In genomic region chr3:141128126-141128777, GRCh38 we compare ENCODE assay signal across 22 cellular contexts.
A peak's percentile ranks its signal among the peaks of the same experiment; 100 is the strongest.
DNase-seq lines count a peak whose midpoint lies in the region; ATAC-seq lines count a peak whose summit lies in the region.
"Had no signal": no experiment of that assay in that cellular context is flagged by ENCODE, and none has a peak within 500 bp of the region (broad histone marks: within the 10 kb centered on the region; RNA-seq: fewer than 3 reads in every experiment).

No MANE protein-coding gene starts in this region.

- H3K36me3 Mint-ChIP-seq in immature natural killer cell = no peaks in the 10 kb centered on the region

- no peak overlapping the region for H3K4me3 Mint-ChIP-seq in stimulated activated naive CD8-positive, alpha-beta T cell treated with anti-CD3 and anti-CD28 coated beads, Interleukin-15, amount 100 ng/mL, for 72 hours
- peak overlapping the region in 3 of 5 donors; percentile 26 to 57 (median 41) for H3K4me3 Mint-ChIP-seq in immature natural killer cell
- H3K4me3 Mint-ChIP-seq: CD4-positive, alpha-beta T cell had no signal

- DNase-seq in stimulated activated naive CD8-positive, alpha-beta T cell treated with anti-CD3 and anti-CD28 coated beads, Interleukin-15, amount 100 ng/mL, for 72 hours = no peak
- no peak for DNase-seq in stimulated activated naive CD8-positive, alpha-beta T cell treated with anti-CD3 and anti-CD28 coated beads, Interleukin-15, Interleukin-2, amounts not matched to agents 100 U/mL and 50 U/mL, for 24 hours
- DNase-seq in immature natural killer cell (peak; percentile 17 to 32 (median 25)), neuronal stem cell (ENCODE audit: low spot score) (no peak), NCI-H2107 (lab: John Stamatoyannopoulos, UW) (no peak)
- no peak for DNase-seq in stimulated activated CD4-positive, alpha-beta T cell treated with anti-CD3 and anti-CD28 coated beads, Interleukin-12 subunit alpha, Interleukin-12 subunit beta, amount 100 ng/mL, for 4 hours
- DNase-seq: 8988T; ACHN; CD4-positive, alpha-beta T cell; GM23248; H7; Kasumi-1; NCI-H1092 treated with DMSO at 0.1 percent for 48 hours; NCI-H1436; NCI-H187 treated with DMSO at 0.1 percent for 48 hours; NCI-H82; NK-92 treated with Interleukin-12 subunit alpha and Interleukin-12 subunit beta, amount 100 ng/mL, for 24 hours; PC-3 had no signal

- H2AFZ ChIP-seq in neuronal stem cell (ENCODE audit: low read length) = no peak overlapping the region
- H2AFZ ChIP-seq: GM23248 had no signal

- peak overlapping the region in 1 of 2 donors; percentile 60 for H3K27ac Mint-ChIP-seq in stimulated activated naive CD8-positive, alpha-beta T cell treated with anti-CD3 and anti-CD28 coated beads, Interleukin-15, amount 100 ng/mL, for 72 hours
- peak overlapping the region in 4 of 6 donors; percentile 29 to 62 (median 53) for H3K27ac Mint-ChIP-seq in immature natural killer cell
- H3K27ac Mint-ChIP-seq: CD4-positive, alpha-beta T cell had no signal

- H3K9me3 ChIP-seq in neuronal stem cell (replicated peaks in 1 of 2; ENCODE audit: control insufficient read depth in 2 of 2, insufficient read depth in 1 of 2, low read depth in 1 of 2, low read length in 2 of 2) = peaks cover 0 to 63% of the 10 kb centered on the region in 2 donors
- H3K9me3 ChIP-seq: BLaER1 had no signal

- H3K27me3 Mint-ChIP-seq in stimulated activated naive CD8-positive, alpha-beta T cell treated with anti-CD3 and anti-CD28 coated beads, Interleukin-15, amount 100 ng/mL, for 72 hours = peaks cover 8% of the 10 kb centered on the region
- peaks cover 2 to 18% (median 2%) of the 10 kb centered on the region in 3 donors for H3K27me3 Mint-ChIP-seq in immature natural killer cell (ENCODE audit: low read depth in 3 of 3)

- no peak overlapping the region for H3K27ac ChIP-seq in neuronal stem cell (replicated peaks; ENCODE audit: low read length)
- H3K27ac ChIP-seq: BLaER1, GM23248 had no signal

- H3K27me3 ChIP-seq in neuronal stem cell (ENCODE audit: control insufficient read depth in 3 of 3, insufficient read depth in 3 of 3, low read depth in 1 of 3, low read length in 3 of 3) = no peaks in the 10 kb centered on the region
- H3K27me3 ChIP-seq: BLaER1 had no signal

- H4K91ac ChIP-seq in neuronal stem cell (ENCODE audit: low read depth, low read length, poor library complexity) = no peak overlapping the region

- H3K9me3 Mint-ChIP-seq in stimulated activated naive CD8-positive, alpha-beta T cell treated with anti-CD3 and anti-CD28 coated beads, Interleukin-15, amount 100 ng/mL, for 72 hours = no peaks in the 10 kb centered on the region
- H3K9me3 Mint-ChIP-seq in immature natural killer cell = peaks cover 0 to 2% (median 0%) of the 10 kb centered on the region in 6 donors
- H3K9me3 Mint-ChIP-seq: CD4-positive, alpha-beta T cell had no signal

- H2BK12ac ChIP-seq in neuronal stem cell (ENCODE audit: low read length) = no peak overlapping the region

- H3K4ac ChIP-seq in neuronal stem cell (ENCODE audit: low read length) = no peak overlapping the region

- no peak overlapping the region for H3K23ac ChIP-seq in neuronal stem cell (ENCODE audit: low read depth, low read length, poor library complexity)

- H2BK120ac ChIP-seq in neuronal stem cell (ENCODE audit: low read depth, low read length) = no peak overlapping the region

- H2BK5ac ChIP-seq in neuronal stem cell (ENCODE audit: low read length) = no peak overlapping the region

- no peak overlapping the region for H3K18ac ChIP-seq in neuronal stem cell (ENCODE audit: low read length)

- no peak overlapping the region for H3K4me2 ChIP-seq in neuronal stem cell (ENCODE audit: insufficient read depth, low read length, poor library complexity, severe bottlenecking)
- H3K4me2 ChIP-seq: BLaER1 had no signal

- H3K36me3 ChIP-seq in neuronal stem cell (replicated peaks in 1 of 2; ENCODE audit: control insufficient read depth in 2 of 2, insufficient read depth in 2 of 2, low read length in 2 of 2) = peaks cover 0 to 77% of the 10 kb centered on the region in 2 donors
- H3K36me3 ChIP-seq: BLaER1 had no signal

- peak; percentile 26 for ATAC-seq in stimulated activated naive CD8-positive, alpha-beta T cell treated with anti-CD3 and anti-CD28 coated beads, Interleukin-15, amount 100 ng/mL, for 72 hours
- ATAC-seq in stimulated activated naive CD8-positive, alpha-beta T cell treated with anti-CD3 and anti-CD28 coated beads, Interleukin-15, Interleukin-2, amounts not matched to agents 100 U/mL and 50 U/mL, for 24 hours = no peak
- no peak for ATAC-seq in GM21786 (IDR thresholded peaks at IDR 0.05; ENCODE audit: unreplicated experiment)
- ATAC-seq in HG02870 (IDR thresholded peaks at IDR 0.05; ENCODE audit: unreplicated experiment) = no peak
- ATAC-seq: K562, PC-3 had no signal

- no peak overlapping the region for H2BK15ac ChIP-seq in neuronal stem cell (ENCODE audit: low read length)

- no peak overlapping the region for H3K4me3 ChIP-seq in neuronal stem cell (ENCODE audit: low read length in 2 of 2)
- H3K4me3 ChIP-seq: BLaER1, GM23248, K562 had no signal

- H3K9ac ChIP-seq in neuronal stem cell (ENCODE audit: low read depth, low read length, poor library complexity) = no peak overlapping the region
- H3K9ac ChIP-seq: BLaER1, GM23248 had no signal

- H4K8ac ChIP-seq in neuronal stem cell (ENCODE audit: low read depth, low read length) = no peak overlapping the region

- WGBS in neuronal stem cell (ENCODE audit: extremely low coverage in 2 of 2, insufficient read length in 2 of 2, insufficient replicate concordance in 1 of 2), 2 donors = no CpG with 5 or more reads among the region's 5 CpGs

- peaks cover 6 to 16% of the 10 kb centered on the region in 2 donors for H3K4me1 ChIP-seq in neuronal stem cell (ENCODE audit: control insufficient read depth in 2 of 2, insufficient read depth in 1 of 2, low read depth in 1 of 2, low read length in 2 of 2)
- H3K4me1 ChIP-seq: BLaER1 had no signal

- no peaks in the 10 kb centered on the region for H3K4me1 Mint-ChIP-seq in stimulated activated naive CD8-positive, alpha-beta T cell treated with anti-CD3 and anti-CD28 coated beads, Interleukin-15, amount 100 ng/mL, for 72 hours
- H3K4me1 Mint-ChIP-seq in immature natural killer cell = peaks cover 5 to 18% of the 10 kb centered on the region in 2 donors

- peaks cover 2% of the 10 kb centered on the region for H3K79me1 ChIP-seq in neuronal stem cell (ENCODE audit: low read depth, low read length)

- H2AK5ac ChIP-seq in neuronal stem cell (ENCODE audit: low read depth, low read length) = peak overlapping the region; percentile 22

- H3K14ac ChIP-seq in neuronal stem cell (ENCODE audit: low read length) = no peak overlapping the region

Comparison
In these comparisons a context has a peak if more than half of its experiments do, and no peak if none do; other contexts are left out.
1. DNase-seq: peak in immature natural killer cell (3 of 3); none in stimulated activated naive CD8-positive, alpha-beta T cell treated with anti-CD3 and anti-CD28 coated beads, Interleukin-15, amount 100 ng/mL, for 72 hours (0 of 2), stimulated activated naive CD8-positive, alpha-beta T cell treated with anti-CD3 and anti-CD28 coated beads, Interleukin-15, Interleukin-2, amounts not matched to agents 100 U/mL and 50 U/mL, for 24 hours (single experiment), neuronal stem cell (single experiment), NCI-H2107 (single experiment) and stimulated activated CD4-positive, alpha-beta T cell treated with anti-CD3 and anti-CD28 coated beads, Interleukin-12 subunit alpha, Interleukin-12 subunit beta, amount 100 ng/mL, for 4 hours (single experiment).
2. H3K4me3 Mint-ChIP-seq: peak in immature natural killer cell (3 of 5); none in stimulated activated naive CD8-positive, alpha-beta T cell treated with anti-CD3 and anti-CD28 coated beads, Interleukin-15, amount 100 ng/mL, for 72 hours (0 of 2).